Comparison of ENCODE assay signal across 8 cellular contexts in the genomic region with DNA sequence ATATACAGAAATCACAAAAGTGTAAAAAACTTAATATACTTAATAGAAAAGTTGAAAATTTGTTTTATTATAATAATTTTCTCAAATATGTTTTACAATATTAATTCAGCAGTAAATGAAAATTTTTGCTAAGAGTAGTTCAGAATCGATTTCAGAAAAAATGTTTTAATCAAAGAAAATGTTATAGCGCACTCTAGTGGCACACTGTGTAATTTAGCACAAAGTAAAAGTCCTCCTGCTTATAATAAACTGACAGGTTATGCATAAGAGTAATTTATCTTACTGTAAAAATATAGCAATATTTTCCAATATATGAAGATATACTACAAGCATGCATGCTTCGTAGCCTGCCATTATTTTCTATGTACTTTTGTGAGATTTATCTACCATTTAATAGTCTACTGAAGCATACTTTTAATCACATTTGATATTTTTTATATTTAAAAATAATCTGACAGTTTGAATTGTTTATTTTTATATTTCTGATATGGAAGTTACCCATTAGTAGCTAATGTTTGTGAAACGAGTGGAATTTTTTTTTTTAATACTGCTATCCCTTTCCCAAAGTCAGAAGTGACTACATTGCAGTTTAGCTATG.
DNase-seq lines count a peak whose midpoint lies in the region; FAIRE-seq and TF ChIP-seq lines count a peak whose summit lies in the region.
"Had no signal": no experiment of that assay in that cellular context is flagged by ENCODE, and none has a peak within 500 bp of the region (broad histone marks: within the 10 kb centered on the region; RNA-seq: fewer than 3 reads in every experiment).

No MANE protein-coding gene starts in this region.

- H3K27ac Mint-ChIP-seq in activated T-helper 1 cell treated with anti-CD3 and anti-CD28 coated beads, Interleukin-12 subunit alpha, Interleukin-12 subunit beta, Interleukin-2, Interleukin-4 antibody, amounts not matched to agents 30 ng/mL and 10 ng/mL and 1 ng/mL, durations not matched to agents 14 hours and 24 hours and 36 hours, result no peak overlapping the region
- H3K27ac Mint-ChIP-seq: dendritic cell treated with granulocyte-macrophage colony-stimulating factor and Interleukin-4, amounts not matched to agents 40 ng/mL and 50 ng/mL, for 4 days had no signal

- no peaks in the 10 kb centered on the region for H3K27me3 Mint-ChIP-seq in activated T-helper 1 cell treated with anti-CD3 and anti-CD28 coated beads, Interleukin-12 subunit alpha, Interleukin-12 subunit beta, Interleukin-2, Interleukin-4 antibody, amounts not matched to agents 30 ng/mL and 10 ng/mL and 1 ng/mL, durations not matched to agents 14 hours and 24 hours and 36 hours (ENCODE audit: insufficient read depth)
- H3K27me3 Mint-ChIP-seq: dendritic cell treated with granulocyte-macrophage colony-stimulating factor and Interleukin-4, amounts not matched to agents 40 ng/mL and 50 ng/mL, for 4 days had no signal

- no peaks in the 10 kb centered on the region for H3K36me3 Mint-ChIP-seq in activated T-helper 1 cell treated with anti-CD3 and anti-CD28 coated beads, Interleukin-12 subunit alpha, Interleukin-12 subunit beta, Interleukin-2, Interleukin-4 antibody, amounts not matched to agents 30 ng/mL and 10 ng/mL and 1 ng/mL, durations not matched to agents 14 hours and 24 hours and 36 hours (ENCODE audit: low read depth)

- H3K4me3 Mint-ChIP-seq in activated T-helper 1 cell treated with anti-CD3 and anti-CD28 coated beads, Interleukin-12 subunit alpha, Interleukin-12 subunit beta, Interleukin-2, Interleukin-4 antibody, amounts not matched to agents 30 ng/mL and 10 ng/mL and 1 ng/mL, durations not matched to agents 14 hours and 24 hours and 36 hours, result no peak overlapping the region
- H3K4me3 Mint-ChIP-seq: dendritic cell treated with granulocyte-macrophage colony-stimulating factor and Interleukin-4, amounts not matched to agents 40 ng/mL and 50 ng/mL, for 4 days had no signal

- no peaks in the 10 kb centered on the region for H3K4me1 Mint-ChIP-seq in activated T-helper 1 cell treated with anti-CD3 and anti-CD28 coated beads, Interleukin-12 subunit alpha, Interleukin-12 subunit beta, Interleukin-2, Interleukin-4 antibody, amounts not matched to agents 30 ng/mL and 10 ng/mL and 1 ng/mL, durations not matched to agents 14 hours and 24 hours and 36 hours (ENCODE audit: low read depth)

- DNase-seq in EL (peak; percentile 0), HT-29 (ENCODE audit: low spot score) (peak; percentile 52), astrocyte of the hippocampus (ENCODE audit: low read depth, low spot score) (peak; percentile 15), midbrain (lab: John Stamatoyannopoulos, UW) (peak; percentile 34), GM12891 (ENCODE audit: insufficient read length, low spot score) (no peak)
- DNase-seq in activated T-cell treated with anti-CD3 and anti-CD28 coated beads, Interleukin-2, amount 50 U/mL, for 48 hours, result no peak
- no peak for DNase-seq in activated T-helper 1 cell treated with anti-CD3 and anti-CD28 coated beads, Interleukin-12 subunit alpha, Interleukin-12 subunit beta, Interleukin-2, Interleukin-4 antibody, amounts not matched to agents 30 ng/mL and 10 ng/mL and 1 ng/mL, durations not matched to agents 14 hours and 24 hours and 36 hours (ENCODE audit: low spot score)

- no peak for TF ChIP-seq POLR2A in GM12891 (IDR thresholded peaks at IDR 0.05; ENCODE audit: low read depth, low read length)

- intact Hi-C loops in activated T-helper 1 cell treated with anti-CD3 and anti-CD28 coated beads, Interleukin-12 subunit alpha, Interleukin-12 subunit beta, Interleukin-2, Interleukin-4 antibody, amounts not matched to agents 30 ng/mL and 10 ng/mL and 1 ng/mL, durations not matched to agents 14 hours and 24 hours and 36 hours (cut with micrococcal nuclease), result no loop called here

- FAIRE-seq in GM12891 (lab: Jason Lieb, UNC), result no peak

- no peaks in the 10 kb centered on the region for H3K9me3 Mint-ChIP-seq in activated T-helper 1 cell treated with anti-CD3 and anti-CD28 coated beads, Interleukin-12 subunit alpha, Interleukin-12 subunit beta, Interleukin-2, Interleukin-4 antibody, amounts not matched to agents 30 ng/mL and 10 ng/mL and 1 ng/mL, durations not matched to agents 14 hours and 24 hours and 36 hours
- H3K9me3 Mint-ChIP-seq: dendritic cell treated with granulocyte-macrophage colony-stimulating factor and Interleukin-4, amounts not matched to agents 40 ng/mL and 50 ng/mL, for 4 days had no signal

TF ChIP-seq in GM12891, 5 proteins besides CTCF, POLR2A, EP300 and RAD21:
- no peak for TF ChIP-seq POLR2AphosphoS5 (IDR thresholded peaks at IDR 0.05; ENCODE audit: low read depth, low read length)
- no peak for TF ChIP-seq POU2F2 (IDR thresholded peaks at IDR 0.05; ENCODE audit: low read depth, low read length)
- TF ChIP-seq SPI1 (IDR thresholded peaks at IDR 0.05; ENCODE audit: low read depth, low read length), result no peak
- TF ChIP-seq TAF1 (IDR thresholded peaks at IDR 0.05; ENCODE audit: low read depth, low read length), result no peak
- no peak for TF ChIP-seq PAX5 (IDR thresholded peaks at IDR 0.05; ENCODE audit: insufficient read depth, low read length, severe bottlenecking)

Comparison
In these comparisons a context has a peak if more than half of its experiments do, and no peak if none do; other contexts are left out.
1. DNase-seq: peak in EL (single experiment), HT-29 (single experiment), astrocyte of the hippocampus (single experiment) and midbrain (single experiment); none in activated T-cell treated with anti-CD3 and anti-CD28 coated beads, Interleukin-2, amount 50 U/mL, for 48 hours (0 of 2), GM12891 (single experiment) and activated T-helper 1 cell treated with anti-CD3 and anti-CD28 coated beads, Interleukin-12 subunit alpha, Interleukin-12 subunit beta, Interleukin-2, Interleukin-4 antibody, amounts not matched to agents 30 ng/mL and 10 ng/mL and 1 ng/mL, durations not matched to agents 14 hours and 24 hours and 36 hours (single experiment).